ENCODE assay signal across 10 cellular contexts in the genomic region with DNA sequence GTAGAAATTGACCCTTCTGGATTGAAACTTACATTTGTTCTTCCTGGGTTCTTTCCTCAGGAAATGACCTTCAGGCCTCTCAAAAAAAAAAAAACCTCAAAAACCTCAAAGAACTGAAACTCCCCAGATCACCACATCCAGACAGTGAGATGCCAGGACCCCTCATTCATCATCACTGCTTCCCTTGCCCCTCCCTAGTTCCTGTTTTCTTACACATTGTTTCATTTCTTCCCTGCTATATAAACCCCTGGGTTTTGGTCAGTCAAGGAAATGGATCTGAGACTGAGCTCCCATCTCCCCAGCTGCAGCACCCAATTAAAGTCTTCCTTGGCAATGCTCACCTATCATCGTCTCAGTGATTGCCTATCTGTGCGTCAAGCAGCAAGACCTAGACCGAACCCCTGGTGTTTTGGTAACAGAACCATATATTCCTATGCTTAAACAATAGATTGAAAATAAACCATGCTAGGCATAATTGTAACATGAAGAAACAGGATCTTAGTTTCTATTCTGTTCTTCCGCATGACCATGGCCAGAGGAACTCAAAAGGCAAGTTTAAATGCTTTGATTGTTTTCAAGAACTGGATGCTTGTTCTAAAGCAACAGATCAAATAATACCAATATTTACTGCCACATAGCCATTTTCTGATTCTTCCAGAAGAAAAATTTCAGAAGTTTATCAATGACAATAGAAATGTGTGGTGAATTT.
DNase-seq lines count a peak whose midpoint lies in the region; ATAC-seq and TF ChIP-seq lines count a peak whose summit lies in the region.
"Had no signal": no experiment of that assay in that cellular context is flagged by ENCODE, and none has a peak within 500 bp of the region (broad histone marks: within the 10 kb centered on the region; RNA-seq: fewer than 3 reads in every experiment).

No MANE protein-coding gene starts in this region.

- no peak overlapping the region for H2AFZ ChIP-seq in fibroblast of lung (ENCODE audit: low read length)

- no peaks in the 10 kb centered on the region for H4K20me1 ChIP-seq in fibroblast of lung (ENCODE audit: control insufficient read depth, extremely low read depth, insufficient read depth, low read length)

- no peak for TF ChIP-seq CTCF in fibroblast of lung (conservative IDR thresholded peaks at IDR 0.05 in 1 of 2, IDR thresholded peaks at IDR 0.05 in 1 of 2; ENCODE audit: low read depth in 1 of 2, low read length in 2 of 2)

- no peaks in the 10 kb centered on the region for H3K9me3 ChIP-seq in fibroblast of lung (ENCODE audit: control insufficient read depth, insufficient read depth, low read depth, low read length)
- no peaks in the 10 kb centered on the region for H3K9me3 ChIP-seq in effector memory CD4-positive, alpha-beta T cell (ENCODE audit: control insufficient read depth, low read length)
- H3K9me3 ChIP-seq: SJSA1, transverse colon had no signal

- no peak overlapping the region for H3K27ac ChIP-seq in fibroblast of lung (ENCODE audit: insufficient read depth, low read length)
- H3K27ac ChIP-seq in effector memory CD4-positive, alpha-beta T cell (ENCODE audit: insufficient read depth, low read length, poor library complexity, severe bottlenecking), result no peak overlapping the region
- H3K27ac ChIP-seq: transverse colon had no signal

- no peaks in the 10 kb centered on the region for H3K79me2 ChIP-seq in fibroblast of lung (ENCODE audit: control insufficient read depth, insufficient read depth, low read length)

- ATAC-seq in GM19463 (IDR thresholded peaks at IDR 0.05; ENCODE audit: unreplicated experiment), result no peak
- no peak for ATAC-seq in GM21576 (IDR thresholded peaks at IDR 0.05; ENCODE audit: unreplicated experiment)

- H3K36me3 ChIP-seq in fibroblast of lung (ENCODE audit: control insufficient read depth, insufficient read depth, low read length), result no peaks in the 10 kb centered on the region
- no peaks in the 10 kb centered on the region for H3K36me3 ChIP-seq in effector memory CD4-positive, alpha-beta T cell (ENCODE audit: control insufficient read depth, insufficient read depth, low read length)
- H3K36me3 ChIP-seq: SJSA1, transverse colon had no signal

- TF ChIP-seq POLR2A in GM19193 (IDR thresholded peaks at IDR 0.05; ENCODE audit: extremely low read depth, insufficient read depth, insufficient read length), result peak; percentile 29

- peaks cover 11% of the 10 kb centered on the region for H3K4me1 ChIP-seq in fibroblast of lung (ENCODE audit: control insufficient read depth, extremely low read depth, insufficient read depth, low read length)
- peaks cover 51% of the 10 kb centered on the region for H3K4me1 ChIP-seq in effector memory CD4-positive, alpha-beta T cell (ENCODE audit: control insufficient read depth, insufficient read depth, low read length, poor library complexity, severe bottlenecking)

- no peak overlapping the region for H3K4me2 ChIP-seq in fibroblast of lung (ENCODE audit: extremely low read depth, insufficient read depth, low read length)

- no peaks in the 10 kb centered on the region for H3K27me3 ChIP-seq in fibroblast of lung (ENCODE audit: control insufficient read depth, insufficient read depth, low read length)
- no peaks in the 10 kb centered on the region for H3K27me3 ChIP-seq in effector memory CD4-positive, alpha-beta T cell (replicated peaks; ENCODE audit: control insufficient read depth, insufficient read depth, low read length, poor library complexity, severe bottlenecking)
- H3K27me3 ChIP-seq: SJSA1, transverse colon had no signal

- H3K4me3 ChIP-seq in fibroblast of lung (replicated peaks in 1 of 4; ENCODE audit: control extremely low read depth in 1 of 4, insufficient read depth in 1 of 4, low read depth in 3 of 4, low read length in 4 of 4), result no peak overlapping the region
- no peak overlapping the region for H3K4me3 ChIP-seq in effector memory CD4-positive, alpha-beta T cell (ENCODE audit: insufficient read depth, low read depth, low read length, poor library complexity, severe bottlenecking)
- H3K4me3 ChIP-seq: SJSA1, transverse colon had no signal

- no peak overlapping the region for H3K9ac ChIP-seq in fibroblast of lung (ENCODE audit: insufficient read depth, low read length)

- DNase-seq in A172 (ENCODE audit: low spot score) (peak; percentile 42), SKM-1 (lab: John Stamatoyannopoulos, UW; ENCODE audit: unreplicated experiment) (peak; percentile 21), fibroblast of lung (ENCODE audit: low read depth in 2 of 2) (peak; percentile 33 to 63), SW 1271 (lab: John Stamatoyannopoulos, UW) (no peak)
- DNase-seq in effector memory CD4-positive, alpha-beta T cell, result no peak
- DNase-seq: transverse colon had no signal

Comparison
In these comparisons a context has a peak if more than half of its experiments do, and no peak if none do; other contexts are left out.
1. DNase-seq: peak in A172 (single experiment), SKM-1 (single experiment) and fibroblast of lung (2 of 2); none in SW 1271 (0 of 2) and effector memory CD4-positive, alpha-beta T cell (0 of 3).